In the genomic region with DNA sequence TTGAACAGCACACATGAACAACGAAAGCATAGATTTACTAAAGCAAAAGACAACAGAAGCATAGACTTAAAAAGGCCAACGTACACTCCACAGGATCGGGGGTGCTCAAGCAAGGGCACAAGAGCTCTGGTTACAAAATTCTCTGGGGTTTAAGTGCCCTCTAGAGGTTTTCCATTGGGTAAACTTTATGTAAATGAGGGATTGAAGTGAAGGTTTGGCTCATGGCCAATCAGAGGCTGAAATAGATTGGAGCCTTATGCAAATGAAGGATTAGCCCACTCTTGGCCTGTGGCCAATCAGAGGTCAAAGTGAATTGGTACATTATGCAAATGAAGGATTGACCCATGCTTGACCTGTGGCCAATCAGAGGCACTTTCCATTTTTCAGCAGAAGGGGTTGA, we compare ENCODE assay signal across 16 cellular contexts.
DNase-seq lines count a peak whose midpoint lies in the region; ATAC-seq and TF ChIP-seq lines count a peak whose summit lies in the region.
"Had no signal": no experiment of that assay in that cellular context is flagged by ENCODE, and none has a peak within 500 bp of the region (broad histone marks: within the 10 kb centered on the region; RNA-seq: fewer than 3 reads in every experiment).

No MANE protein-coding gene starts in this region.

- ATAC-seq in left lung (peak; percentile 72), HG02588 (IDR thresholded peaks at IDR 0.05; ENCODE audit: unreplicated experiment) (no peak), HG03432 (IDR thresholded peaks at IDR 0.05; ENCODE audit: unreplicated experiment) (no peak)

- H3K9ac ChIP-seq in SK-N-MC (ENCODE audit: insufficient read length), result no peak overlapping the region

- H3K36me3 ChIP-seq in SK-N-MC (ENCODE audit: insufficient read depth, low read length) (no peaks in the 10 kb centered on the region), left lung (no peaks in the 10 kb centered on the region)
- H3K36me3 ChIP-seq: ovary, upper lobe of left lung had no signal

- intact Hi-C loops in left lung (cut with DNase I), result no loop called here

- no peak for TF ChIP-seq CTCF in left lung (IDR thresholded peaks at IDR 0.05)

- H3K4me3 ChIP-seq in SK-N-MC (peak overlapping the region; percentile 56), left lung (no peak overlapping the region)
- H3K4me3 ChIP-seq: ovary, upper lobe of left lung had no signal

- H3K27ac ChIP-seq in SK-N-MC (no peak overlapping the region), left lung (no peak overlapping the region)
- H3K27ac ChIP-seq: ovary, upper lobe of left lung had no signal

- H3K9me3 ChIP-seq in SK-N-MC (ENCODE audit: low read depth, low read length) (no peaks in the 10 kb centered on the region), left lung (peaks cover 0 to 5% of the 10 kb centered on the region in 2 donors)
- H3K9me3 ChIP-seq: upper lobe of left lung had no signal

- no peaks in the 10 kb centered on the region for H3K27me3 ChIP-seq in left lung
- H3K27me3 ChIP-seq: ovary, upper lobe of left lung had no signal

- no peaks in the 10 kb centered on the region for H3K4me1 ChIP-seq in left lung
- H3K4me1 ChIP-seq: upper lobe of left lung had no signal

- DNase-seq in LHCN-M2 (ENCODE audit: low read depth) (peak; percentile 22), NCI-H2029 (lab: John Stamatoyannopoulos, UW) (peak; percentile 78), SK-N-MC (ENCODE audit: low read depth, low spot score) (peak; percentile 40), left lung (no peak), D341Med (ENCODE audit: low spot score) (no peak), SIG-M5 (lab: John Stamatoyannopoulos, UW) (no peak)
- DNase-seq: activated naive CD4-positive, alpha-beta T cell treated with anti-CD3 and anti-CD28 coated beads for 36 hours; CD4-positive, alpha-beta T cell; erythroblast; NCI-H146; ovary; stimulated activated CD8-positive, alpha-beta memory T cell treated with anti-CD3 and anti-CD28 coated beads, Interleukin-4, amount 100 ng/mL, for 48 hours; T1000 had no signal

Comparison
In these comparisons a context has a peak if more than half of its experiments do, and no peak if none do; other contexts are left out.
1. DNase-seq: peak in LHCN-M2 (single experiment), NCI-H2029 (single experiment) and SK-N-MC (single experiment); none in left lung (0 of 2), D341Med (single experiment) and SIG-M5 (single experiment).